ENCODE assay signal across 20 cellular contexts in genomic region chr7:131095346-131095745, GRCh38.
DNase-seq lines count a peak whose midpoint lies in the region; ATAC-seq and TF ChIP-seq lines count a peak whose summit lies in the region.
"Had no signal": no experiment of that assay in that cellular context is flagged by ENCODE, and none has a peak within 500 bp of the region (broad histone marks: within the 10 kb centered on the region; RNA-seq: fewer than 3 reads in every experiment).

No MANE protein-coding gene starts in this region.

- ATAC-seq in T-helper 17 cell (no peak), psoas muscle (no peak), PC-3 (no peak)
- no peak for ATAC-seq in effector memory CD8-positive, alpha-beta T cell (replicated peaks)

- no peak overlapping the region for H4K8ac ChIP-seq in H9 (replicated peaks; ENCODE audit: insufficient read length, low read depth, low read length)

- H3K14ac ChIP-seq in H9 (ENCODE audit: insufficient read depth, low read length) = no peak overlapping the region

- H3K9ac ChIP-seq in H9 (ENCODE audit: extremely low read depth, insufficient read length, low read length) (no peak overlapping the region), PC-3 (ENCODE audit: low read length) (no peak overlapping the region)

- no peak overlapping the region for H4K91ac ChIP-seq in H9 (ENCODE audit: insufficient read length, low read depth, low read length)

- H3K79me2 ChIP-seq in H9 (ENCODE audit: insufficient read depth, low read length) (peaks cover 4% of the 10 kb centered on the region; the same call in 1 of the 2 replicates), PC-3 (ENCODE audit: low read length) (peaks cover 75% of the 10 kb centered on the region)

- no TSS peak for BruUV-seq in PC-3 (replicated peaks; lab: Mats Ljungman, UMichigan)

- no peak overlapping the region for H4K5ac ChIP-seq in H9 (ENCODE audit: insufficient read length, low read depth, low read length)

- H3K36me3 Mint-ChIP-seq in H9 (ENCODE audit: insufficient read depth in 1 of 3, low read depth in 3 of 3) (no peaks in the 10 kb centered on the region; a peak in 1 of 7 replicates), T-helper 17 cell (ENCODE audit: low read depth) (peaks cover 9% of the 10 kb centered on the region)
- H3K36me3 Mint-ChIP-seq in effector memory CD8-positive, alpha-beta T cell (ENCODE audit: insufficient read depth) = no peaks in the 10 kb centered on the region

- intact Hi-C loops in psoas muscle (cut with DNase I) (no loop called here), PC-3 (cut with micrococcal nuclease) (no loop called here)

- no peaks in the 10 kb centered on the region for H3F3A ChIP-seq in PC-3 (ENCODE audit: low read length, unreplicated experiment)

- CTCF ChIA-PET in PC-3 (lab: Charles Lee) = no interaction called here

- TF ChIP-seq CTCF in H9 (conservative IDR thresholded peaks at IDR 0.05) (no peak), psoas muscle (IDR thresholded peaks at IDR 0.05) (no peak), PC-3 (conservative IDR thresholded peaks at IDR 0.05; ENCODE audit: low read depth, low read length) (no peak)

- H2BK20ac ChIP-seq in H9 (ENCODE audit: low read depth, low read length, poor library complexity, severe bottlenecking) = no peak overlapping the region

- H3K4me3 ChIP-seq in psoas muscle = no peak overlapping the region
- no peak overlapping the region for H3K4me3 ChIP-seq in PC-3 (ENCODE audit: low read length)
- H3K4me3 ChIP-seq: HAP-1, smooth muscle cell had no signal

- H3K27me3 Mint-ChIP-seq in H9 (ENCODE audit: low read depth) = no peaks in the 10 kb centered on the region
- H3K27me3 Mint-ChIP-seq in T-helper 17 cell = no peaks in the 10 kb centered on the region
- H3K27me3 Mint-ChIP-seq in effector memory CD8-positive, alpha-beta T cell = no peaks in the 10 kb centered on the region
- H3K27me3 Mint-ChIP-seq: stimulated activated naive CD8-positive, alpha-beta T cell treated with anti-CD3 and anti-CD28 coated beads, Interleukin-15, Interleukin-2, amounts not matched to agents 100 ng/mL and 50 ng/mL, for 24 hours had no signal

- no peaks in the 10 kb centered on the region for H3K23me2 ChIP-seq in H9 (ENCODE audit: insufficient read length, low read depth, low read length, poor library complexity, severe bottlenecking)

- peaks cover 15% of the 10 kb centered on the region for H3K4me1 ChIP-seq in H9 (ENCODE audit: insufficient read depth, low read length)
- peaks cover 83% of the 10 kb centered on the region for H3K4me1 ChIP-seq in psoas muscle
- peaks cover 12% of the 10 kb centered on the region for H3K4me1 ChIP-seq in PC-3 (ENCODE audit: insufficient read depth, low read length)
- H3K4me1 ChIP-seq: Caco-2 had no signal

- peaks cover 7% of the 10 kb centered on the region for H3K79me1 ChIP-seq in H9 (ENCODE audit: insufficient read depth, low read depth, low read length, poor library complexity, severe bottlenecking)

- POLR2A ChIA-PET in PC-3 (lab: Charles Lee; ENCODE audit: unreplicated experiment) = interaction anchor here (0.6 kb wide), 1 partner anchor 175 kb away, joined by 3 read pairs; no protein-coding TSS in a partner anchor

- no peaks in the 10 kb centered on the region for H3K27me3 ChIP-seq in H9 (ENCODE audit: insufficient read depth, low read length)
- H3K27me3 ChIP-seq in psoas muscle (ENCODE audit: insufficient read depth in 3 of 3, low read length in 2 of 3) = no peaks in the 10 kb centered on the region
- no peaks in the 10 kb centered on the region for H3K27me3 ChIP-seq in PC-3 (ENCODE audit: low read length)

- H4K20me1 ChIP-seq in H9 (ENCODE audit: control insufficient read depth, insufficient read depth, insufficient read length) = no peaks in the 10 kb centered on the region
- H4K20me1 ChIP-seq in PC-3 (ENCODE audit: low read length) = peaks cover 3% of the 10 kb centered on the region; the same call in 1 of the 2 replicates

- H3K27ac Mint-ChIP-seq in H9 (peak overlapping the region in 2 of 3 experiments; percentile 22 to 34; a peak in 1 of 7 replicates), T-helper 17 cell (peak overlapping the region; percentile 95)
- peak overlapping the region; percentile 69 to 97 for H3K27ac Mint-ChIP-seq in effector memory CD8-positive, alpha-beta T cell
- H3K27ac Mint-ChIP-seq: stimulated activated naive CD8-positive, alpha-beta T cell treated with anti-CD3 and anti-CD28 coated beads, Interleukin-15, Interleukin-2, amounts not matched to agents 100 ng/mL and 50 ng/mL, for 24 hours had no signal

- no peak overlapping the region for H3K27ac ChIP-seq in H9 (ENCODE audit: insufficient read length, low read depth, low read length)
- peak overlapping the region; percentile 19 for H3K27ac ChIP-seq in psoas muscle
- H3K27ac ChIP-seq in PC-3 (ENCODE audit: low read length) = no peak overlapping the region

- H2BK12ac ChIP-seq in H9 (ENCODE audit: insufficient read length, low read depth, low read length) = no peak overlapping the region

- no peak overlapping the region for H3K4me3 Mint-ChIP-seq in H9
- peak overlapping the region; percentile 49 for H3K4me3 Mint-ChIP-seq in T-helper 17 cell
- H3K4me3 Mint-ChIP-seq in effector memory CD8-positive, alpha-beta T cell = peak overlapping the region; percentile 24 to 88
- H3K4me3 Mint-ChIP-seq: neural crest cell; stimulated activated naive CD8-positive, alpha-beta T cell treated with anti-CD3 and anti-CD28 coated beads, Interleukin-15, Interleukin-2, amounts not matched to agents 100 ng/mL and 50 ng/mL, for 24 hours had no signal

- no peak overlapping the region for H2AFZ ChIP-seq in H9 (ENCODE audit: low read length)
- H2AFZ ChIP-seq in PC-3 (ENCODE audit: low read length) = no peak overlapping the region

- H3K23ac ChIP-seq in H9 (ENCODE audit: insufficient read length, low read depth, low read length) = no peak overlapping the region

- H2BK5ac ChIP-seq in H9 (ENCODE audit: insufficient read length, low read length) = no peak overlapping the region

- no peaks in the 10 kb centered on the region for H3K9me2 ChIP-seq in PC-3 (replicated peaks; ENCODE audit: low read length)

- no peaks in the 10 kb centered on the region for H3K9me3 Mint-ChIP-seq in H9
- H3K9me3 Mint-ChIP-seq in effector memory CD8-positive, alpha-beta T cell = no peaks in the 10 kb centered on the region
- H3K9me3 Mint-ChIP-seq: neural crest cell; stimulated activated naive CD8-positive, alpha-beta T cell treated with anti-CD3 and anti-CD28 coated beads, Interleukin-15, Interleukin-2, amounts not matched to agents 100 ng/mL and 50 ng/mL, for 24 hours had no signal

- H2BK15ac ChIP-seq in H9 (ENCODE audit: low read depth, low read length) = no peak overlapping the region

- no peak overlapping the region for H2BK120ac ChIP-seq in H9 (ENCODE audit: low read depth, low read length, poor library complexity, severe bottlenecking)

- H2AK5ac ChIP-seq in H9 (ENCODE audit: insufficient read length, low read length) = no peak overlapping the region

- H3T11ph ChIP-seq in H9 (ENCODE audit: low read length) = no peak overlapping the region

- H3K18ac ChIP-seq in H9 (ENCODE audit: insufficient read length, low read depth, low read length) = no peak overlapping the region

- no peak overlapping the region for H3K4ac ChIP-seq in H9 (ENCODE audit: low read depth, low read length)

- peaks cover 48 to 50% of the 10 kb centered on the region in 2 experiments for H3K4me1 Mint-ChIP-seq in H9
- peaks cover 65% of the 10 kb centered on the region for H3K4me1 Mint-ChIP-seq in T-helper 17 cell
- peaks cover 71 to 86% of the 10 kb centered on the region in 2 donors for H3K4me1 Mint-ChIP-seq in effector memory CD8-positive, alpha-beta T cell (ENCODE audit: low read depth in 2 of 2)
- H3K4me1 Mint-ChIP-seq: neural crest cell had no signal

- no peaks in the 10 kb centered on the region for H3K9me3 ChIP-seq in H9 (ENCODE audit: control insufficient read depth, low read depth, low read length)
- H3K9me3 ChIP-seq in T-helper 17 cell (ENCODE audit: control insufficient read depth, low read length, poor library complexity, severe bottlenecking) = no peaks in the 10 kb centered on the region
- H3K9me3 ChIP-seq in psoas muscle = no peaks in the 10 kb centered on the region
- no peaks in the 10 kb centered on the region for H3K9me3 ChIP-seq in PC-3 (ENCODE audit: low read length)
- H3K9me3 ChIP-seq: Caco-2, HAP-1 had no signal

- peaks cover 4 to 46% of the 10 kb centered on the region in 2 donors for H3K36me3 ChIP-seq in psoas muscle (ENCODE audit: insufficient read depth in 1 of 2, low read depth in 1 of 2)
- peaks cover 6% of the 10 kb centered on the region; the same call in 1 of the 2 replicates for H3K36me3 ChIP-seq in PC-3 (ENCODE audit: low read depth, low read length)
- H3K36me3 ChIP-seq: HAP-1 had no signal

- H3K56ac ChIP-seq in H9 (ENCODE audit: insufficient read length, low read depth, low read length) = no peak overlapping the region

- H3K4me2 ChIP-seq in H9 (ENCODE audit: insufficient read depth, insufficient read length, low read length) (no peak overlapping the region), PC-3 (ENCODE audit: low read length) (no peak overlapping the region)
- H3K4me2 ChIP-seq: smooth muscle cell had no signal

- DNase-seq in H9 = no peak
- DNase-seq in T-helper 17 cell = no peak
- DNase-seq in effector memory CD8-positive, alpha-beta T cell = no peak
- DNase-seq in psoas muscle = no peak
- no peak for DNase-seq in PC-3
- no peak for DNase-seq in activated effector memory CD4-positive, alpha-beta T cell treated with Interleukin-2 at 50 U/mL for 16 hours
- DNase-seq in activated CD4-positive, CD25-positive, alpha-beta regulatory T cell (lab: John Stamatoyannopoulos, UW) = no peak
- DNase-seq: activated CD4-positive, alpha-beta T cell treated with anti-CD3 and anti-CD28 coated beads for 1 hour; Caco-2; dermis blood vessel endothelial cell; DND-41; Kasumi-1; NCI-H1105; NCI-H2107; stimulated activated CD4-positive, alpha-beta T cell treated with anti-CD3 and anti-CD28 coated beads, Interleukin-4, amount 100 ng/mL, for 1 hour; trophoblast cell had no signal

- no CpG with 5 or more reads among the region's 7 CpGs for WGBS in H9 (ENCODE audit: extremely low coverage, insufficient read length, low lambda C conversion rate)
- 66 to 86% (median 75%) methylated on average over 7 of the region's 7 CpGs for WGBS in psoas muscle, 3 donors

Comparison
In these comparisons a context has a peak if more than half of its experiments do, and no peak if none do; other contexts are left out.
1. H3K27ac Mint-ChIP-seq: peak in every context shown above with its lines; median percentile 95 in T-helper 17 cell; 83 in effector memory CD8-positive, alpha-beta T cell; 28 in H9.
2. H3K4me3 Mint-ChIP-seq: peak in T-helper 17 cell (single experiment) and effector memory CD8-positive, alpha-beta T cell (2 of 2); none in H9 (0 of 2).